8 cellular contexts compared by ENCODE assay signal in the genomic region with DNA sequence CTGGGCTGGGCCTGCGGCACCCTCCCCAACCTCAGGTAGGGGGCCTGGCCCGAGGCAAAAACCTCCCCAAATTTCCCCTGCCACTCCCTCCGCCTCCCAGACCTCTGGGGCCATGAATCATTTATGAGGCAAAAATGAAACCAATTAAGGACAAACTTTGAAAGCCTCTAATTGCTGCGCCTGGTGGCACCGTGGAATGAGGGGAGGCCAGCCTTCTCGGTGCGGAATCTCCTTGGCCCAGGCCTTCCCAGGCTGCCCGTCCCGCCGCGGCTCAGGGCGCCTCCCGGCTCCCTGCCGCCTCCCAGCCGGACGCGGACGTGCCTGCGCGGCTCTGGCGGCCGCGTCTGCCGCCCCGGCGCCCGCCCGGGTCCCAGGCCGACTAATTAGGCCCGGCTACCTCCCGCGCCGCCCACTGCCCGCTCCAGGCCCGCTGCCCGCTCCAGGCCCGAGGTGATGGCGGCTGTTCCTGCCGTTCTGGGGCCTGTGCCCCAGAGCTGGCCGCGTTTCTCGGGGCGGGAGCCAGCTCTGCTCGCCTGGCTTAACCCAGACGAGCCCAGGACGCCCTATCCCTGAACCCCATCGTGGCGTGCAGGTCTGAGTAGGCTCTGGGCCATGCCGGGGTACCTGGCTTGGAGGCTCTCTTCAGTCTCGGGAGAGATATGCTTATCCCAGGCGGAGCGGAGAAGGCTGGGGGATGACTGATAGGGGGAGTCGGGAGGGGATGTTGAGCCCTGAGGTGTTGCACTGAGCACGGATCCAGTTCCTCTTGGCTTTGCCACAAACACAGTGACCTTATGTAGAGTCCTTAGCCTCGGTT. TPM values are rescaled to one million over a fixed set of nuclear protein-coding genes. Genes with fewer than 3 reads are reported as not detected.
DNase-seq lines count a peak whose midpoint lies in the region; ATAC-seq and TF ChIP-seq lines count a peak whose summit lies in the region.

No MANE protein-coding gene starts in this region.

- POLR2A ChIA-PET in AG04449 (lab: Yijun Ruan, JAX) (interaction anchor here (1.0 to 2.3 kb wide), 5 partner anchors 9 to 28 kb away, joined by 3 to 14 read pairs (median 4); no protein-coding TSS in a partner anchor), WTC11 (lab: Charles Lee) (interaction anchor here (1.4 to 1.9 kb wide), 2 partner anchors 20 to 32 kb away, joined by 3 to 5 read pairs; partner anchors contain the start of gene CXXC5)

- no peak for DNase-seq in AG04449 (ENCODE audit: low read depth, low spot score)
- peak; percentile 45 for DNase-seq in H4 (ENCODE audit: low spot score)
- DNase-seq in WTC11 (ENCODE audit: low spot score), result no peak
- DNase-seq in effector memory CD4-positive, alpha-beta T cell, result peak in 1 of 3 donors; percentile 51
- DNase-seq in upper lobe of left lung, result peak in 1 of 2 donors; percentile 92
- no peak for DNase-seq in effector CD4-positive, alpha-beta T cell

- H3K27me3 ChIP-seq in effector memory CD4-positive, alpha-beta T cell (replicated peaks; ENCODE audit: control insufficient read depth, insufficient read depth, low read length, poor library complexity, severe bottlenecking), result no peaks in the 10 kb centered on the region
- H3K27me3 ChIP-seq in muscle layer of colon (ENCODE audit: control insufficient read depth in 1 of 2, insufficient read depth in 2 of 2, low read length in 2 of 2) (no peaks in the 10 kb centered on the region), upper lobe of left lung (no peaks in the 10 kb centered on the region)

- no peaks in the 10 kb centered on the region for H3K36me3 ChIP-seq in effector memory CD4-positive, alpha-beta T cell (ENCODE audit: control insufficient read depth, insufficient read depth, low read length)
- H3K36me3 ChIP-seq in muscle layer of colon (ENCODE audit: insufficient read depth, low read length) (no peaks in the 10 kb centered on the region), upper lobe of left lung (no peaks in the 10 kb centered on the region)

- peaks cover 23% of the 10 kb centered on the region for H3K4me1 ChIP-seq in effector memory CD4-positive, alpha-beta T cell (ENCODE audit: control insufficient read depth, insufficient read depth, low read length, poor library complexity, severe bottlenecking)
- H3K4me1 ChIP-seq in muscle layer of colon (ENCODE audit: insufficient read depth, low read length) (peaks cover 41% of the 10 kb centered on the region), upper lobe of left lung (peaks cover 60 to 85% (median 71%) of the 10 kb centered on the region in 4 donors)

- CTCF ChIA-PET in AG04449 (lab: Yijun Ruan, JAX) (interaction anchor here (1.0 to 4.9 kb wide), 10 partner anchors 9 to 97 kb away, joined by 3 to 27 read pairs (median 6); no protein-coding TSS in a partner anchor), WTC11 (lab: Charles Lee) (interaction anchor here (0.8 to 2.9 kb wide), 12 partner anchors 10 to 107 kb away, joined by 3 to 17 read pairs (median 4); no protein-coding TSS in a partner anchor)

- peak in 1 of 4 donors; percentile 49 for TF ChIP-seq POLR2A in upper lobe of left lung (IDR thresholded peaks at IDR 0.05)

- no peaks in the 10 kb centered on the region; the same call in 1 of the 2 replicates for H3K36me3 Mint-ChIP-seq in WTC11

- peaks cover 75% of the 10 kb centered on the region for H3K4me1 Mint-ChIP-seq in WTC11

- 0 out of 2 replicates have a peak overlapping the region, but pooled peaks have one; percentile 45 for H3K27ac Mint-ChIP-seq in WTC11

- H3K4me3 ChIP-seq in AG04449 (ENCODE audit: low read depth, low read length) (peak overlapping the region; percentile 47), muscle layer of colon (ENCODE audit: low read depth in 1 of 2, low read length in 2 of 2) (peak overlapping the region; percentile 25 to 68), upper lobe of left lung (peak overlapping the region; percentile 5 to 54 (median 43))
- peak overlapping the region; percentile 62 for H3K4me3 ChIP-seq in effector memory CD4-positive, alpha-beta T cell (ENCODE audit: insufficient read depth, low read depth, low read length, poor library complexity, severe bottlenecking)

- TF ChIP-seq EP300 in upper lobe of left lung (IDR thresholded peaks at IDR 0.05), result no peak

- H3K27ac ChIP-seq in effector memory CD4-positive, alpha-beta T cell (ENCODE audit: insufficient read depth, low read length, poor library complexity, severe bottlenecking), result peak overlapping the region; percentile 11
- peak overlapping the region; percentile 84 for H3K27ac ChIP-seq in muscle layer of colon (ENCODE audit: low read depth, low read length)
- H3K27ac ChIP-seq in upper lobe of left lung, result peak overlapping the region; percentile 83 to 89 (median 87)

- peak overlapping the region; percentile 12; the same call in 1 of the 2 replicates for H3K4me3 Mint-ChIP-seq in WTC11

- WGBS in upper lobe of left lung, 2 donors, result 9% methylated on average over 41 of the region's 55 CpGs; no CpG with 5 or more reads in 1 of the 2 donors

- H3K9ac ChIP-seq in muscle layer of colon (ENCODE audit: low read length), result peak overlapping the region; percentile 82

- H3K9me3 ChIP-seq in effector memory CD4-positive, alpha-beta T cell (ENCODE audit: control insufficient read depth, low read length), result no peaks in the 10 kb centered on the region
- no peaks in the 10 kb centered on the region for H3K9me3 ChIP-seq in muscle layer of colon (ENCODE audit: low read length)
- H3K9me3 ChIP-seq in upper lobe of left lung, result no peaks in the 10 kb centered on the region

- H3K27me3 Mint-ChIP-seq in WTC11 (ENCODE audit: low read depth), result no peaks in the 10 kb centered on the region

- no peaks in the 10 kb centered on the region for H3K9me3 Mint-ChIP-seq in WTC11

- TF ChIP-seq CTCF in AG04449 (IDR thresholded peaks at IDR 0.05; ENCODE audit: insufficient read depth, low read length, missing control alignments), result no peak
- TF ChIP-seq CTCF in WTC11 (IDR thresholded peaks at IDR 0.05), result no peak
- peak in 1 of 6 experiments; percentile 10 for TF ChIP-seq CTCF in upper lobe of left lung (IDR thresholded peaks at IDR 0.05)

- ATAC-seq in WTC11, result peak; percentile 37
- peak in 1 of 2 donors; percentile 61 for ATAC-seq in upper lobe of left lung (ENCODE audit: low FRiP score in 2 of 2)
- ATAC-seq in GM19324 (IDR thresholded peaks at IDR 0.05; ENCODE audit: low FRiP score, unreplicated experiment), result no peak

TF ChIP-seq in WTC11, 78 proteins besides CTCF, POLR2A, EP300 and RAD21:
- TF ChIP-seq, protein P1, sequence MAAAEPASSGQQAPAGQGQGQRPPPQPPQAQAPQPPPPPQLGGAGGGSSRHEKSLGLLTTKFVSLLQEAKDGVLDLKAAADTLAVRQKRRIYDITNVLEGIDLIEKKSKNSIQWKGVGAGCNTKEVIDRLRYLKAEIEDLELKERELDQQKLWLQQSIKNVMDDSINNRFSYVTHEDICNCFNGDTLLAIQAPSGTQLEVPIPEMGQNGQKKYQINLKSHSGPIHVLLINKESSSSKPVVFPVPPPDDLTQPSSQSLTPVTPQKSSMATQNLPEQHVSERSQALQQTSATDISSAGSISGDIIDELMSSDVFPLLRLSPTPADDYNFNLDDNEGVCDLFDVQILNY (CRISPR knock-in tag; IDR thresholded peaks at IDR 0.05), result 0 out of 2 replicates have a peak, but pooled peaks have one; percentile 13
- no peak for TF ChIP-seq ESRRA (CRISPR knock-in tag; IDR thresholded peaks at IDR 0.05; ENCODE audit: borderline replicate concordance)

RNA-seq across cellular contexts. Expression of gene CXXC5, which starts 20.1 kb away (rescaled TPM):
- total RNA-seq in H4 (2014; rRNA removed; shearing (Covaris generic)), result 46.9 and 55.1 TPM in 2 replicates
- total RNA-seq in WTC11 (2021) (77.5 to 97.2 TPM (median 78.0 TPM) in 3 replicates), upper lobe of left lung (10 to 100 TPM; 25.7 to 39.5 (median 33.0) TPM)

Comparison
In these comparisons a context has a peak if more than half of its experiments do, and no peak if none do; other contexts are left out.
1. H3K27ac ChIP-seq: peak in every context shown above with its lines; median percentile 87 in upper lobe of left lung; 84 in muscle layer of colon; 11 in effector memory CD4-positive, alpha-beta T cell.